Comparison of ENCODE assay signal across 27 cellular contexts in the genomic region with DNA sequence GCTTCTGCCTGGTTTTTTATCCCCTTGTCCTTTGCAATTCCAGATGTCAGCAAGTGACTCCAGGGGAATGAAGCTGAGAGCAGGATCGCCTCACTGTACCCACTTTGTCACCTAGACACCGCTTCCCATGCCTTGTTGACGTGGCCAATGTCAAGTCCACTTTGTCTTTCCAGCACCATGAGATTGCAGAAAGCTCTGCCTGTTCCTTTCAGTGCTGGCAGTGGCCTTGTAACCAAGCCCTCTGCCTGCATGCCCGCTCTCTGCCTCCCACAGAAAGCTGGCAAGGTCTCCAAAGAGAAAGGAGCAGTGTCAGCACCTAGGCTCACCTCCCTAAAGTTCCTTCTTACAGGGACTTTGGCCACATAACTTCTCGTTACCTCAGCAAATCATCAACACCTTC.
"Had no signal": no experiment of that assay in that cellular context is flagged by ENCODE, and none has a peak within 500 bp of the region (broad histone marks: within the 10 kb centered on the region; RNA-seq: fewer than 3 reads in every experiment).

No MANE protein-coding gene starts in this region.

- DNase-seq: activated CD4-positive, alpha-beta memory T cell treated with anti-CD3 and anti-CD28 coated beads for 36 hours; activated CD4-positive, alpha-beta T cell treated with anti-CD3 and anti-CD28 coated beads for 1 hour; activated CD4-positive, alpha-beta T cell treated with anti-CD3 and anti-CD28 coated beads, Interleukin-2, amount 10 ng/mL, durations not matched to agents 24 days and 14 days; activated CD8-positive, alpha-beta memory T cell treated with anti-CD3 and anti-CD28 coated beads for 24 hours; activated effector memory CD4-positive, alpha-beta T cell treated with anti-CD3 and anti-CD28 coated beads, Interleukin-2, amount 50 U/mL, for 16 hours; activated naive CD4-positive, alpha-beta T cell treated with Interleukin-2 at 50 U/mL for 16 hours; activated naive CD8-positive, alpha-beta T cell treated with anti-CD3 and anti-CD28 coated beads, Interleukin-2, amount 50 U/mL, for 24 hours; activated T-cell treated with anti-CD3 and anti-CD28 coated beads, Interleukin-2, amount 50 U/mL, for 4 hours; brain microvascular endothelial cell; MV-4-11; NCI-H1092 treated with DMSO at 0.1 percent for 48 hours; NCI-H1417 treated with DMSO at 0.1 percent for 48 hours; NCI-H1694; NCI-H2029; NCI-H2107; NCI-H2171 treated with DMSO at 0.1 percent for 48 hours; NCI-H226; NCI-H526; NCI-H774; SHP77; T-helper 17 cell; T-helper 9 cell had no signal

- H3K27ac ChIP-seq: brain microvascular endothelial cell, cardiac muscle cell, KMS-11, SJSA1 had no signal

- H3K9me3 Mint-ChIP-seq: activated CD4-positive, alpha-beta memory T cell treated with anti-CD3 and anti-CD28 coated beads for 36 hours; activated CD4-positive, alpha-beta T cell treated with anti-CD3 and anti-CD28 coated beads, Interleukin-2, amount 10 ng/mL, durations not matched to agents 24 days and 14 days; activated naive CD8-positive, alpha-beta T cell treated with anti-CD3 and anti-CD28 coated beads, Interleukin-2, amount 50 U/mL, for 24 hours; WTC11 had no signal

- H3K36me3 ChIP-seq: brain microvascular endothelial cell, cardiac muscle cell, SJSA1 had no signal

- H3K9ac ChIP-seq: KMS-11 had no signal

- ATAC-seq: activated naive CD4-positive, alpha-beta T cell treated with anti-CD3 and anti-CD28 coated beads, Interleukin-2, amount 50 U/mL, for 72 hours; activated naive CD8-positive, alpha-beta T cell treated with anti-CD3 and anti-CD28 coated beads, Interleukin-2, amount 50 U/mL, for 24 hours; activated T-cell treated with anti-CD3 and anti-CD28 coated beads, Interleukin-2, amount 50 U/mL, for 4 hours; T-helper 17 cell; WTC11 had no signal

- H3K4me3 Mint-ChIP-seq: activated CD4-positive, alpha-beta memory T cell treated with anti-CD3 and anti-CD28 coated beads for 36 hours; activated CD4-positive, alpha-beta T cell treated with anti-CD3 and anti-CD28 coated beads, Interleukin-2, amount 10 ng/mL, durations not matched to agents 24 days and 14 days; activated naive CD8-positive, alpha-beta T cell treated with anti-CD3 and anti-CD28 coated beads, Interleukin-2, amount 50 U/mL, for 24 hours; activated T-cell treated with anti-CD3 and anti-CD28 coated beads, Interleukin-2, amount 50 U/mL, for 4 hours; T-helper 17 cell; WTC11 had no signal

- H3K4me1 Mint-ChIP-seq: activated CD4-positive, alpha-beta T cell treated with anti-CD3 and anti-CD28 coated beads, Interleukin-2, amount 10 ng/mL, durations not matched to agents 24 days and 14 days; activated naive CD8-positive, alpha-beta T cell treated with anti-CD3 and anti-CD28 coated beads, Interleukin-2, amount 50 U/mL, for 24 hours; T-helper 17 cell; WTC11 had no signal

- H3K27me3 Mint-ChIP-seq: activated CD4-positive, alpha-beta memory T cell treated with anti-CD3 and anti-CD28 coated beads for 36 hours; activated CD4-positive, alpha-beta T cell treated with anti-CD3 and anti-CD28 coated beads, Interleukin-2, amount 10 ng/mL, durations not matched to agents 24 days and 14 days; activated naive CD8-positive, alpha-beta T cell treated with anti-CD3 and anti-CD28 coated beads, Interleukin-2, amount 50 U/mL, for 24 hours; T-helper 17 cell had no signal

- H3K36me3 Mint-ChIP-seq: activated CD4-positive, alpha-beta memory T cell treated with anti-CD3 and anti-CD28 coated beads for 36 hours; activated naive CD4-positive, alpha-beta T cell treated with anti-CD3 and anti-CD28 coated beads, Interleukin-2, amount 50 U/mL, for 72 hours; WTC11 had no signal

- H3K4me2 ChIP-seq: KMS-11 had no signal

- H3K4me3 ChIP-seq: cardiac muscle cell, SJSA1 had no signal

- H3K27ac Mint-ChIP-seq: activated CD4-positive, alpha-beta memory T cell treated with anti-CD3 and anti-CD28 coated beads for 36 hours; activated CD4-positive, alpha-beta T cell treated with anti-CD3 and anti-CD28 coated beads, Interleukin-2, amount 10 ng/mL, durations not matched to agents 24 days and 14 days; activated naive CD4-positive, alpha-beta T cell treated with anti-CD3 and anti-CD28 coated beads, Interleukin-2, amount 50 U/mL, for 72 hours; activated naive CD8-positive, alpha-beta T cell treated with anti-CD3 and anti-CD28 coated beads, Interleukin-2, amount 50 U/mL, for 24 hours; T-helper 17 cell; WTC11 had no signal

- H3K4me1 ChIP-seq: SJSA1 had no signal

- H3K9me3 ChIP-seq: SJSA1 had no signal

- H3K27me3 ChIP-seq: brain microvascular endothelial cell, SJSA1 had no signal
